In the genomic region with DNA sequence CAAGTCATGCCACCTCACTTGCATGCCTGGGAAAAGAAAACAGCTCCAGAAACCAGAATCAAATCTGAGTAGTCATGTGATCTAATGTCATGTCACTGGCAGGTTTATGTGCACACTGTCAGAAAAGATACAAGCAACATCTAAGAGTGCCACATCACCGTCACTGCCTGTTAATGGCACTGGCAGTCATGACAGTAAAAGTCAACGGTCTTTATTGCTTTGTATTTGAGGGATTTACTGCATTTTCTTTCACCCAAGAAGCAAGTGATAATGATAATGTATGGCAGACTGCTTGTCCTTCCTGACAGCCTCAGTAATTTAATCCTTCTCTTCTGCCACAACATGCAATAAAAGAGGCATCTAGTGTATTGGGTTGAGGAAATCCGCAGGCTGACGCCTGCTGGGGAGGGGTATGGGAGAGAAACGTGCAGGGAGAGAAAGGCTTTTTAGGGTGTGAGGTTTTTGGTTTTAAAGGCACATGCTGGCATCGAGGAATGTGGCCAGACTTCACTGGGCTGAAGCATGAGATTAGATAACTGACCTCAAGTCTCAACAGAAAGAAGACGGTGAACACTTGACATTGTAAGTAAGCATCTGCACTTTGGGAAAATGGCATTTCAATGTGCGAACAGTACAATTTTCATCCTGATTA, we compare ENCODE assay signal across 2 cellular contexts.
A peak's percentile ranks its signal among the peaks of the same experiment; 100 is the strongest.
TF ChIP-seq lines count a peak whose summit lies in the region.

No MANE protein-coding gene starts in this region.

TF ChIP-seq in HEK293T, 16 proteins besides CTCF, POLR2A, EP300 and RAD21 (continued from another document):
- TF ChIP-seq, protein P1, sequence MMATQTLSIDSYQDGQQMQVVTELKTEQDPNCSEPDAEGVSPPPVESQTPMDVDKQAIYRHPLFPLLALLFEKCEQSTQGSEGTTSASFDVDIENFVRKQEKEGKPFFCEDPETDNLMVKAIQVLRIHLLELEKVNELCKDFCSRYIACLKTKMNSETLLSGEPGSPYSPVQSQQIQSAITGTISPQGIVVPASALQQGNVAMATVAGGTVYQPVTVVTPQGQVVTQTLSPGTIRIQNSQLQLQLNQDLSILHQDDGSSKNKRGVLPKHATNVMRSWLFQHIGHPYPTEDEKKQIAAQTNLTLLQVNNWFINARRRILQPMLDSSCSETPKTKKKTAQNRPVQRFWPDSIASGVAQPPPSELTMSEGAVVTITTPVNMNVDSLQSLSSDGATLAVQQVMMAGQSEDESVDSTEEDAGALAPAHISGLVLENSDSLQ (IDR thresholded peaks at IDR 0.05) = peak; percentile 97
- TF ChIP-seq ZNF384 (IDR thresholded peaks at IDR 0.05) (0 out of 2 replicates have a peak, but pooled peaks have one; percentile 14), FOXK2 (IDR thresholded peaks at IDR 0.05) (0 out of 2 replicates have a peak, but pooled peaks have one; percentile 65), CTBP1 (IDR thresholded peaks at IDR 0.05; ENCODE audit: borderline replicate concordance) (peak; percentile 95), HDGF (IDR thresholded peaks at IDR 0.05; ENCODE audit: borderline replicate concordance) (no peak), L3MBTL2 (conservative IDR thresholded peaks at IDR 0.05) (peak; percentile 90), TARDBP (IDR thresholded peaks at IDR 0.05) (no peak)

TF ChIP-seq in K562, 482 proteins besides CTCF, POLR2A, EP300 and RAD21:
- TF ChIP-seq, protein P2, sequence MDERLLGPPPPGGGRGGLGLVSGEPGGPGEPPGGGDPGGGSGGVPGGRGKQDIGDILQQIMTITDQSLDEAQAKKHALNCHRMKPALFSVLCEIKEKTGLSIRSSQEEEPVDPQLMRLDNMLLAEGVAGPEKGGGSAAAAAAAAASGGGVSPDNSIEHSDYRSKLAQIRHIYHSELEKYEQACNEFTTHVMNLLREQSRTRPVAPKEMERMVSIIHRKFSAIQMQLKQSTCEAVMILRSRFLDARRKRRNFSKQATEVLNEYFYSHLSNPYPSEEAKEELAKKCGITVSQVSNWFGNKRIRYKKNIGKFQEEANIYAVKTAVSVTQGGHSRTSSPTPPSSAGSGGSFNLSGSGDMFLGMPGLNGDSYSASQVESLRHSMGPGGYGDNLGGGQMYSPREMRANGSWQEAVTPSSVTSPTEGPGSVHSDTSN (CRISPR knock-in tag; IDR thresholded peaks at IDR 0.05; ENCODE audit: low read depth) = no peak
- TF ChIP-seq, protein P2 (tag; conservative IDR thresholded peaks at IDR 0.05; ENCODE audit: low read depth) = peak; percentile 57; the same call in 1 of the 2 replicates
- no peak for TF ChIP-seq CTBP1 (IDR thresholded peaks at IDR 0.05; ENCODE audit: borderline replicate concordance)
- TF ChIP-seq DDX20 (tag; IDR thresholded peaks at IDR 0.05; ENCODE audit: low read depth) = no peak
- no peak for TF ChIP-seq CBFA2T3 (IDR thresholded peaks at IDR 0.05)
- peak; percentile 29; the same call in 1 of the 2 replicates for TF ChIP-seq L3MBTL2 (IDR thresholded peaks at IDR 0.05)
- TF ChIP-seq, protein P3, sequence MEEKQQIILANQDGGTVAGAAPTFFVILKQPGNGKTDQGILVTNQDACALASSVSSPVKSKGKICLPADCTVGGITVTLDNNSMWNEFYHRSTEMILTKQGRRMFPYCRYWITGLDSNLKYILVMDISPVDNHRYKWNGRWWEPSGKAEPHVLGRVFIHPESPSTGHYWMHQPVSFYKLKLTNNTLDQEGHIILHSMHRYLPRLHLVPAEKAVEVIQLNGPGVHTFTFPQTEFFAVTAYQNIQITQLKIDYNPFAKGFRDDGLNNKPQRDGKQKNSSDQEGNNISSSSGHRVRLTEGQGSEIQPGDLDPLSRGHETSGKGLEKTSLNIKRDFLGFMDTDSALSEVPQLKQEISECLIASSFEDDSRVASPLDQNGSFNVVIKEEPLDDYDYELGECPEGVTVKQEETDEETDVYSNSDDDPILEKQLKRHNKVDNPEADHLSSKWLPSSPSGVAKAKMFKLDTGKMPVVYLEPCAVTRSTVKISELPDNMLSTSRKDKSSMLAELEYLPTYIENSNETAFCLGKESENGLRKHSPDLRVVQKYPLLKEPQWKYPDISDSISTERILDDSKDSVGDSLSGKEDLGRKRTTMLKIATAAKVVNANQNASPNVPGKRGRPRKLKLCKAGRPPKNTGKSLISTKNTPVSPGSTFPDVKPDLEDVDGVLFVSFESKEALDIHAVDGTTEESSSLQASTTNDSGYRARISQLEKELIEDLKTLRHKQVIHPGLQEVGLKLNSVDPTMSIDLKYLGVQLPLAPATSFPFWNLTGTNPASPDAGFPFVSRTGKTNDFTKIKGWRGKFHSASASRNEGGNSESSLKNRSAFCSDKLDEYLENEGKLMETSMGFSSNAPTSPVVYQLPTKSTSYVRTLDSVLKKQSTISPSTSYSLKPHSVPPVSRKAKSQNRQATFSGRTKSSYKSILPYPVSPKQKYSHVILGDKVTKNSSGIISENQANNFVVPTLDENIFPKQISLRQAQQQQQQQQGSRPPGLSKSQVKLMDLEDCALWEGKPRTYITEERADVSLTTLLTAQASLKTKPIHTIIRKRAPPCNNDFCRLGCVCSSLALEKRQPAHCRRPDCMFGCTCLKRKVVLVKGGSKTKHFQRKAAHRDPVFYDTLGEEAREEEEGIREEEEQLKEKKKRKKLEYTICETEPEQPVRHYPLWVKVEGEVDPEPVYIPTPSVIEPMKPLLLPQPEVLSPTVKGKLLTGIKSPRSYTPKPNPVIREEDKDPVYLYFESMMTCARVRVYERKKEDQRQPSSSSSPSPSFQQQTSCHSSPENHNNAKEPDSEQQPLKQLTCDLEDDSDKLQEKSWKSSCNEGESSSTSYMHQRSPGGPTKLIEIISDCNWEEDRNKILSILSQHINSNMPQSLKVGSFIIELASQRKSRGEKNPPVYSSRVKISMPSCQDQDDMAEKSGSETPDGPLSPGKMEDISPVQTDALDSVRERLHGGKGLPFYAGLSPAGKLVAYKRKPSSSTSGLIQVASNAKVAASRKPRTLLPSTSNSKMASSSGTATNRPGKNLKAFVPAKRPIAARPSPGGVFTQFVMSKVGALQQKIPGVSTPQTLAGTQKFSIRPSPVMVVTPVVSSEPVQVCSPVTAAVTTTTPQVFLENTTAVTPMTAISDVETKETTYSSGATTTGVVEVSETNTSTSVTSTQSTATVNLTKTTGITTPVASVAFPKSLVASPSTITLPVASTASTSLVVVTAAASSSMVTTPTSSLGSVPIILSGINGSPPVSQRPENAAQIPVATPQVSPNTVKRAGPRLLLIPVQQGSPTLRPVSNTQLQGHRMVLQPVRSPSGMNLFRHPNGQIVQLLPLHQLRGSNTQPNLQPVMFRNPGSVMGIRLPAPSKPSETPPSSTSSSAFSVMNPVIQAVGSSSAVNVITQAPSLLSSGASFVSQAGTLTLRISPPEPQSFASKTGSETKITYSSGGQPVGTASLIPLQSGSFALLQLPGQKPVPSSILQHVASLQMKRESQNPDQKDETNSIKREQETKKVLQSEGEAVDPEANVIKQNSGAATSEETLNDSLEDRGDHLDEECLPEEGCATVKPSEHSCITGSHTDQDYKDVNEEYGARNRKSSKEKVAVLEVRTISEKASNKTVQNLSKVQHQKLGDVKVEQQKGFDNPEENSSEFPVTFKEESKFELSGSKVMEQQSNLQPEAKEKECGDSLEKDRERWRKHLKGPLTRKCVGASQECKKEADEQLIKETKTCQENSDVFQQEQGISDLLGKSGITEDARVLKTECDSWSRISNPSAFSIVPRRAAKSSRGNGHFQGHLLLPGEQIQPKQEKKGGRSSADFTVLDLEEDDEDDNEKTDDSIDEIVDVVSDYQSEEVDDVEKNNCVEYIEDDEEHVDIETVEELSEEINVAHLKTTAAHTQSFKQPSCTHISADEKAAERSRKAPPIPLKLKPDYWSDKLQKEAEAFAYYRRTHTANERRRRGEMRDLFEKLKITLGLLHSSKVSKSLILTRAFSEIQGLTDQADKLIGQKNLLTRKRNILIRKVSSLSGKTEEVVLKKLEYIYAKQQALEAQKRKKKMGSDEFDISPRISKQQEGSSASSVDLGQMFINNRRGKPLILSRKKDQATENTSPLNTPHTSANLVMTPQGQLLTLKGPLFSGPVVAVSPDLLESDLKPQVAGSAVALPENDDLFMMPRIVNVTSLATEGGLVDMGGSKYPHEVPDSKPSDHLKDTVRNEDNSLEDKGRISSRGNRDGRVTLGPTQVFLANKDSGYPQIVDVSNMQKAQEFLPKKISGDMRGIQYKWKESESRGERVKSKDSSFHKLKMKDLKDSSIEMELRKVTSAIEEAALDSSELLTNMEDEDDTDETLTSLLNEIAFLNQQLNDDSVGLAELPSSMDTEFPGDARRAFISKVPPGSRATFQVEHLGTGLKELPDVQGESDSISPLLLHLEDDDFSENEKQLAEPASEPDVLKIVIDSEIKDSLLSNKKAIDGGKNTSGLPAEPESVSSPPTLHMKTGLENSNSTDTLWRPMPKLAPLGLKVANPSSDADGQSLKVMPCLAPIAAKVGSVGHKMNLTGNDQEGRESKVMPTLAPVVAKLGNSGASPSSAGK (IDR thresholded peaks at IDR 0.05) = peak; percentile 60
- TF ChIP-seq, protein P4, sequence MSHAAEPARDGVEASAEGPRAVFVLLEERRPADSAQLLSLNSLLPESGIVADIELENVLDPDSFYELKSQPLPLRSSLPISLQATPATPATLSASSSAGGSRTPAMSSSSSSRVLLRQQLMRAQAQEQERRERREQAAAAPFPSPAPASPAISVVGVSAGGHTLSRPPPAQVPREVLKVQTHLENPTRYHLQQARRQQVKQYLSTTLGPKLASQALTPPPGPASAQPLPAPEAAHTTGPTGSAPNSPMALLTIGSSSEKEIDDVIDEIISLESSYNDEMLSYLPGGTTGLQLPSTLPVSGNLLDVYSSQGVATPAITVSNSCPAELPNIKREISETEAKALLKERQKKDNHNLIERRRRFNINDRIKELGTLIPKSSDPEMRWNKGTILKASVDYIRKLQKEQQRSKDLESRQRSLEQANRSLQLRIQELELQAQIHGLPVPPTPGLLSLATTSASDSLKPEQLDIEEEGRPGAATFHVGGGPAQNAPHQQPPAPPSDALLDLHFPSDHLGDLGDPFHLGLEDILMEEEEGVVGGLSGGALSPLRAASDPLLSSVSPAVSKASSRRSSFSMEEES (CRISPR knock-in tag; IDR thresholded peaks at IDR 0.05) = peak; percentile 67; the same call in 1 of the 2 replicates
- TF ChIP-seq, protein P5, sequence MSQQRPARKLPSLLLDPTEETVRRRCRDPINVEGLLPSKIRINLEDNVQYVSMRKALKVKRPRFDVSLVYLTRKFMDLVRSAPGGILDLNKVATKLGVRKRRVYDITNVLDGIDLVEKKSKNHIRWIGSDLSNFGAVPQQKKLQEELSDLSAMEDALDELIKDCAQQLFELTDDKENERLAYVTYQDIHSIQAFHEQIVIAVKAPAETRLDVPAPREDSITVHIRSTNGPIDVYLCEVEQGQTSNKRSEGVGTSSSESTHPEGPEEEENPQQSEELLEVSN (IDR thresholded peaks at IDR 0.05; ENCODE audit: borderline replicate concordance in 1 of 2, extremely low read depth in 1 of 2, insufficient read depth in 1 of 2, insufficient read length in 1 of 2, low read depth in 1 of 2, low read length in 1 of 2, poor library complexity in 1 of 2, severe bottlenecking in 1 of 2) = no peak
